ENCODE assay signal across 8 cellular contexts in genomic region chr17:44502598-44503079, GRCh38. TPM values are rescaled to one million over a fixed set of nuclear protein-coding genes. Genes with fewer than 3 reads are reported as not detected.
DNase-seq lines count a peak whose midpoint lies in the region; ATAC-seq and TF ChIP-seq lines count a peak whose summit lies in the region.

No MANE protein-coding gene starts in this region.

- H3K4me2 ChIP-seq in DND-41 (ENCODE audit: insufficient read depth, low read length) (peak overlapping the region; percentile 93), mammary epithelial cell (ENCODE audit: insufficient read depth, low read depth, low read length) (peak overlapping the region; percentile 91)

- dilution Hi-C loops in mammary epithelial cell (cut with HindIII; ENCODE audit: low sequenced_read_pairs), result no loop called here

- WGBS in mammary epithelial cell (ENCODE audit: low coverage, missing lambda C conversion rate), result 2% methylated on average over 15 of the region's 19 CpGs

- TF ChIP-seq CTCF in DND-41 (IDR thresholded peaks at IDR 0.05; ENCODE audit: borderline replicate concordance, extremely low read depth, low read length, poor library complexity, severe bottlenecking) (no peak), mammary epithelial cell (conservative IDR thresholded peaks at IDR 0.05 in 1 of 2, IDR thresholded peaks at IDR 0.05 in 1 of 2; ENCODE audit: extremely low read depth in 1 of 2, insufficient read depth in 1 of 2, low read depth in 1 of 2, low read length in 2 of 2) (no peak)

- intact Hi-C loops in mammary epithelial cell (cut with micrococcal nuclease), result loop anchor here (1.0 to 5.0 kb wide), 3 partner anchors 55 to 100 kb away; no protein-coding TSS in a partner anchor

- peak; percentile 43 for ATAC-seq in DND-41 (ENCODE audit: insufficient read depth, low read depth)
- peak; percentile 36 for ATAC-seq in GM21723 (IDR thresholded peaks at IDR 0.05; ENCODE audit: unreplicated experiment)

- H3K4me3 ChIP-seq in DND-41 (ENCODE audit: low read depth in 1 of 2, low read length in 2 of 2) (peak overlapping the region; percentile 60 to 65), mammary epithelial cell (replicated peaks in 1 of 3; ENCODE audit: insufficient read depth in 1 of 3, low read depth in 2 of 3, low read length in 3 of 3) (peak overlapping the region; percentile 77 to 87 (median 80)), subcutaneous abdominal adipose tissue (ENCODE audit: low read depth in 1 of 5, low read length in 5 of 5) (peak overlapping the region; percentile 89 to 98 (median 97))

- H3K27ac ChIP-seq in DND-41 (ENCODE audit: low read length) (peak overlapping the region; percentile 90), mammary epithelial cell (ENCODE audit: insufficient read depth, low read depth, low read length) (peak overlapping the region; percentile 91), subcutaneous abdominal adipose tissue (ENCODE audit: low read depth, low read length) (peak overlapping the region; percentile 88)

- H4K20me1 ChIP-seq in DND-41 (ENCODE audit: insufficient read depth, low read length) (peaks cover 27% of the 10 kb centered on the region; the same call in 1 of the 2 replicates), mammary epithelial cell (ENCODE audit: insufficient read depth, low read length) (no peaks in the 10 kb centered on the region)

- peak overlapping the region; percentile 73 for H2AFZ ChIP-seq in DND-41 (ENCODE audit: low read depth, low read length)
- H2AFZ ChIP-seq in mammary epithelial cell (ENCODE audit: low read depth, low read length), result peak overlapping the region; percentile 92

- BruUV-seq in mammary epithelial cell (replicated peaks; lab: Mats Ljungman, UMichigan), result no TSS peak

- CTCF ChIA-PET in mammary epithelial cell (lab: Charles Lee; ENCODE audit: low non-redundant PET), result interaction anchor here (0.7 kb wide), 1 partner anchor 58 kb away, joined by 8 read pairs; no protein-coding TSS in a partner anchor

- no peaks in the 10 kb centered on the region for H3K27me3 ChIP-seq in DND-41 (ENCODE audit: insufficient read depth, low read length, poor library complexity)
- no peaks in the 10 kb centered on the region for H3K27me3 ChIP-seq in mammary epithelial cell (ENCODE audit: insufficient read depth, low read length)
- no peaks in the 10 kb centered on the region for H3K27me3 ChIP-seq in subcutaneous abdominal adipose tissue (ENCODE audit: control insufficient read depth in 5 of 5, insufficient read depth in 4 of 5, low read length in 5 of 5)

- in situ Hi-C loops in mammary epithelial cell (cut with MboI; ENCODE audit: low sequenced_read_pairs in 2 of 2), result no loop called here

- H3K79me2 ChIP-seq in DND-41 (ENCODE audit: insufficient read depth, low read length) (peaks cover 64% of the 10 kb centered on the region), mammary epithelial cell (ENCODE audit: insufficient read depth, low read length) (peaks cover 55% of the 10 kb centered on the region)

- DNase-seq in DND-41 (no peak), NCI-H146 (lab: John Stamatoyannopoulos, UW) (peak; percentile 39), mammary epithelial cell (peak; percentile 47), kidney tubule cell (ENCODE audit: low spot score) (peak; percentile 33), T-helper 9 cell (no peak), kidney glomerular epithelial cell (lab: John Stamatoyannopoulos, UW) (no peak)

- peaks cover 34% of the 10 kb centered on the region for H3K4me1 ChIP-seq in DND-41 (ENCODE audit: insufficient read depth, low read length)
- H3K4me1 ChIP-seq in mammary epithelial cell (ENCODE audit: insufficient read depth, low read length), result peaks cover 23% of the 10 kb centered on the region
- H3K4me1 ChIP-seq in subcutaneous abdominal adipose tissue (ENCODE audit: control insufficient read depth in 5 of 5, insufficient read depth in 5 of 5, low read length in 5 of 5), result peaks cover 1 to 51% (median 40%) of the 10 kb centered on the region in 5 donors

- no peaks in the 10 kb centered on the region for H3K9me3 ChIP-seq in DND-41 (ENCODE audit: insufficient read depth, low read length, severe bottlenecking)
- H3K9me3 ChIP-seq in mammary epithelial cell (replicated peaks; ENCODE audit: insufficient read depth, low read length), result no peaks in the 10 kb centered on the region
- no peaks in the 10 kb centered on the region for H3K9me3 ChIP-seq in subcutaneous abdominal adipose tissue (ENCODE audit: control insufficient read depth in 5 of 5, low read length in 5 of 5)

- H3K9ac ChIP-seq in DND-41 (ENCODE audit: low read depth, low read length), result peak overlapping the region; percentile 80
- H3K9ac ChIP-seq in mammary epithelial cell (ENCODE audit: insufficient read depth, low read length), result peak overlapping the region; percentile 91
- peak overlapping the region; percentile 94 to 98 (median 95) for H3K9ac ChIP-seq in subcutaneous abdominal adipose tissue (ENCODE audit: low read length in 5 of 5)

- peaks cover 3% of the 10 kb centered on the region for H3K36me3 ChIP-seq in DND-41 (ENCODE audit: insufficient read depth, low read length)
- no peaks in the 10 kb centered on the region for H3K36me3 ChIP-seq in mammary epithelial cell (ENCODE audit: insufficient read depth, low read length)
- no peaks in the 10 kb centered on the region for H3K36me3 ChIP-seq in subcutaneous abdominal adipose tissue (ENCODE audit: control insufficient read depth in 5 of 5, insufficient read depth in 5 of 5, low read length in 5 of 5)

RNA-seq across cellular contexts. Expression of gene GPATCH8, which starts 0.6 kb away (rescaled TPM):
- total RNA-seq in mammary epithelial cell, result 10 to 100 TPM; 27.0 to 37.4 TPM
- polyA plus RNA-seq in mammary epithelial cell, result 10.5 TPM
- 12.7 TPM for polyA minus RNA-seq in mammary epithelial cell

RNA-seq across cellular contexts. Expression of gene FZD2, which starts 54.6 kb away (rescaled TPM):
- total RNA-seq in mammary epithelial cell, result 1 to 10 TPM; 1.8 to 4.5 TPM
- polyA plus RNA-seq in mammary epithelial cell, result 4.5 TPM
- polyA minus RNA-seq in mammary epithelial cell, result 1.1 TPM

Comparison
In these comparisons a context has a peak if more than half of its experiments do, and no peak if none do; other contexts are left out.
1. DNase-seq: peak in NCI-H146 (single experiment), mammary epithelial cell (single experiment) and kidney tubule cell (single experiment); none in DND-41 (single experiment), T-helper 9 cell (single experiment) and kidney glomerular epithelial cell (single experiment).
2. Peak in every context shown above with its lines, with median percentiles within 50 percentile points of each other: H3K27ac ChIP-seq, H3K4me3 ChIP-seq and H3K9ac ChIP-seq.